ENCODE assay signal across 10 cellular contexts in the genomic region with DNA sequence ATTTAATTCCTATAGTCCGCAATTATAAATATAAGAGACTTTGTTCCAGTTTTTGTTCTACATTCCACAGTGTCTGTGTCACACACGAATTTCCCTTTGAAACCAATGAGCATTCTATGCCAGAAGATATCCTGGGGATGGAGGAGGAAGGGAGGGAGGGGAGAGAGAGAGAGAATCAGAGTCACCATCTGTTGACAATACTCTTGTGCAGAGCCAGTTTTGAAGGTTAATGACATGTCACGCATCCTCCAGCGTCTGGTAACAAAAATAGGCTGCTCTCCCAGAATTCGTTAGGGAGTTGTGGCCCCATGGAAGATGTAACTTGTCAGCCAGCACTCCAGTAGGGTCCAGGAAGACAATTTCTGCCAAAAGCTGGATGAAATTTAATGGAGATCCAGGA.
A peak's percentile ranks its signal among the peaks of the same experiment; 100 is the strongest.
DNase-seq lines count a peak whose midpoint lies in the region; ATAC-seq and TF ChIP-seq lines count a peak whose summit lies in the region.
"Had no signal": no experiment of that assay in that cellular context is flagged by ENCODE, and none has a peak within 500 bp of the region (broad histone marks: within the 10 kb centered on the region; RNA-seq: fewer than 3 reads in every experiment).

No MANE protein-coding gene starts in this region.

- peak overlapping the region; percentile 44; the same call in 1 of the 2 replicates for H3K4me2 ChIP-seq in IMR-90 (ENCODE audit: low read depth, low read length)

- intact Hi-C loops in IMR-90 (cut with micrococcal nuclease) = loop anchor here (2.0 kb wide), 3 partner anchors 18 to 198 kb away; no protein-coding TSS in a partner anchor
- intact Hi-C loops in heart right ventricle (cut with DNase I) = loop anchor here in 7 of 10 donors (5.0 to 10.0 kb wide), 2 partner anchors 307 to 310 kb away; a partner anchor contains a TSS

- peaks cover 0 to 13% of the 10 kb centered on the region in 2 experiments; a peak in 2 of 4 replicates for H3K79me1 ChIP-seq in IMR-90 (ENCODE audit: low read depth in 1 of 2, low read length in 2 of 2)

- no peaks in the 10 kb centered on the region for H3K36me3 ChIP-seq in IMR-90 (ENCODE audit: control insufficient read depth, insufficient read depth, low read length)
- no peaks in the 10 kb centered on the region for H3K36me3 ChIP-seq in heart right ventricle
- no peaks in the 10 kb centered on the region for H3K36me3 ChIP-seq in thoracic aorta

- in situ Hi-C loops in IMR-90 (cut with MboI; ENCODE audit: low sequenced_read_pairs) = no loop called here

- WGBS in IMR-90 (ENCODE audit: extremely low coverage in 2 of 2, insufficient read length in 1 of 2), 2 experiments = no CpG with 5 or more reads among the region's 5 CpGs
- 8 to 11% methylated on average over 5 of the region's 5 CpGs for WGBS in heart right ventricle, 2 donors

- peak overlapping the region; percentile 100; the same call in 1 of the 2 replicates for H2BK20ac ChIP-seq in IMR-90 (ENCODE audit: low read depth, low read length)

- peak overlapping the region; percentile 98 for H3K4ac ChIP-seq in IMR-90 (ENCODE audit: low read depth, low read length)

- 0 out of 2 replicates have a peak overlapping the region, but pooled peaks have one; percentile 5 for H2AK5ac ChIP-seq in IMR-90 (ENCODE audit: low read depth, low read length)

- H2BK15ac ChIP-seq in IMR-90 (ENCODE audit: low read depth, low read length) = peak overlapping the region; percentile 2; the same call in 1 of the 3 replicates

- BruUV-seq in IMR-90 (replicated peaks; lab: Mats Ljungman, UMichigan) = no TSS peak

- H3K9me3 Mint-ChIP-seq in activated CD8-positive, alpha-beta T cell treated with anti-CD3 and anti-CD28 coated beads, Interleukin-2, amount 10 ng/mL, durations not matched to agents 7 days and 5 days (ENCODE audit: insufficient read depth) = peaks cover 3% of the 10 kb centered on the region

- POLR2A ChIA-PET in IMR-90 (lab: Charles Lee; ENCODE audit: unreplicated experiment) = no interaction called here
- POLR2A ChIA-PET in activated CD8-positive, alpha-beta T cell treated with anti-CD3 and anti-CD28 coated beads, Interleukin-2, amount 10 ng/mL, durations not matched to agents 7 days and 5 days (lab: Charles Lee) = interaction anchor here (0.6 kb wide), 1 partner anchor 52 kb away, joined by 3 read pairs; no protein-coding TSS in a partner anchor

- H4K20me1 ChIP-seq in IMR-90 (ENCODE audit: insufficient read depth, low read length) = no peaks in the 10 kb centered on the region

- H3K18ac ChIP-seq in IMR-90 (ENCODE audit: low read depth, low read length) = peak overlapping the region; percentile 31; the same call in 1 of the 2 replicates

- H2BK5ac ChIP-seq in IMR-90 (ENCODE audit: low read depth, low read length, poor library complexity, severe bottlenecking) = peak overlapping the region; percentile 90

- H3K4me3 ChIP-seq in IMR-90 (ENCODE audit: insufficient read depth, low read depth, low read length) = no peak overlapping the region
- H3K4me3 ChIP-seq in heart right ventricle = no peak overlapping the region
- peak overlapping the region; percentile 9 for H3K4me3 ChIP-seq in thoracic aorta
- H3K4me3 ChIP-seq: body of pancreas had no signal

- TF ChIP-seq RAD21 in IMR-90 (IDR thresholded peaks at IDR 0.05; ENCODE audit: low read length) = no peak

- peak overlapping the region; percentile 96; the same call in 1 of the 2 replicates for H4K91ac ChIP-seq in IMR-90 (ENCODE audit: insufficient read depth, low read depth, low read length)

- TF ChIP-seq POLR2A in IMR-90 (IDR thresholded peaks at IDR 0.05; ENCODE audit: low read depth, low read length) = no peak

- 0 out of 2 replicates have a peak overlapping the region, but pooled peaks have one; percentile 21 for H4K5ac ChIP-seq in IMR-90 (ENCODE audit: low read depth, low read length)

- TF ChIP-seq CTCF in IMR-90 (conservative IDR thresholded peaks at IDR 0.05; ENCODE audit: low read depth, low read length) (no peak), heart right ventricle (IDR thresholded peaks at IDR 0.05) (no peak), thoracic aorta (IDR thresholded peaks at IDR 0.05) (no peak), omental fat pad (IDR thresholded peaks at IDR 0.05) (no peak)

- peaks cover 4% of the 10 kb centered on the region for H3K27me3 Mint-ChIP-seq in activated CD8-positive, alpha-beta T cell treated with anti-CD3 and anti-CD28 coated beads, Interleukin-2, amount 10 ng/mL, durations not matched to agents 7 days and 5 days (ENCODE audit: low read depth)

- H2BK120ac ChIP-seq in IMR-90 (ENCODE audit: low read depth, low read length) = peak overlapping the region; percentile 100

- H3K4me1 ChIP-seq in IMR-90 (ENCODE audit: control insufficient read depth, insufficient read depth, low read length) = peaks cover 29% of the 10 kb centered on the region
- peaks cover 13 to 61% (median 47%) of the 10 kb centered on the region in 9 donors for H3K4me1 ChIP-seq in heart right ventricle
- peaks cover 17 to 42% of the 10 kb centered on the region in 2 donors for H3K4me1 ChIP-seq in thoracic aorta (ENCODE audit: control insufficient read depth in 1 of 2, low read depth in 2 of 2)

- H3K27ac ChIP-seq in IMR-90 (ENCODE audit: insufficient read depth, low read length) (peak overlapping the region; percentile 93), heart right ventricle (peak overlapping the region in 8 of 10 donors; percentile 38 to 89 (median 68)), thoracic aorta (no peak overlapping the region)
- H3K27ac ChIP-seq: body of pancreas, HL-60 had no signal

- H3K36me3 Mint-ChIP-seq in activated CD8-positive, alpha-beta T cell treated with anti-CD3 and anti-CD28 coated beads, Interleukin-2, amount 10 ng/mL, durations not matched to agents 7 days and 5 days (ENCODE audit: low read depth) = peaks cover 7% of the 10 kb centered on the region

- peak overlapping the region; percentile 45 to 96; a peak in 2 of 4 replicates for H4K8ac ChIP-seq in IMR-90 (ENCODE audit: low read depth in 2 of 2, low read length in 2 of 2)

- no peak overlapping the region for H3K4me3 Mint-ChIP-seq in activated CD8-positive, alpha-beta T cell treated with anti-CD3 and anti-CD28 coated beads, Interleukin-2, amount 10 ng/mL, durations not matched to agents 7 days and 5 days

- H3K9ac ChIP-seq in IMR-90 (ENCODE audit: low read depth, low read length) = peak overlapping the region; percentile 6; the same call in 1 of the 2 replicates

- dilution Hi-C loops in IMR-90 (cut with HindIII; ENCODE audit: low sequenced_read_pairs, unreplicated experiment) = no loop called here

- DNase-seq in IMR-90 (peak; percentile 92), SK-N-DZ (ENCODE audit: low spot score) (peak; percentile 51), heart right ventricle (peak in 1 of 2 donors; percentile 75), thoracic aorta (ENCODE audit: low spot score) (no peak), OCI-M1 (lab: John Stamatoyannopoulos, UW) (no peak), omental fat pad (ENCODE audit: low spot score) (no peak)
- no peak for DNase-seq in activated CD8-positive, alpha-beta T cell treated with anti-CD3 and anti-CD28 coated beads, Interleukin-2, amount 10 ng/mL, durations not matched to agents 7 days and 5 days

- H2AK9ac ChIP-seq in IMR-90 (replicated peaks; ENCODE audit: low read depth, low read length, poor library complexity) = no peak overlapping the region

- H3K9me1 ChIP-seq in IMR-90 (ENCODE audit: insufficient read depth, low read length) = peaks cover 17% of the 10 kb centered on the region

- H3K14ac ChIP-seq in IMR-90 (replicated peaks; ENCODE audit: low read depth, low read length) = 0 out of 2 replicates have a peak overlapping the region, but pooled peaks have one; percentile 0

- CTCF ChIA-PET in IMR-90 (lab: Yijun Ruan, JAX) = interaction anchor here (0.8 to 1.4 kb wide), 4 partner anchors 9 to 100 kb away, joined by 3 to 4 read pairs (median 3); no protein-coding TSS in a partner anchor
- CTCF ChIA-PET in activated CD8-positive, alpha-beta T cell treated with anti-CD3 and anti-CD28 coated beads, Interleukin-2, amount 10 ng/mL, durations not matched to agents 7 days and 5 days (lab: Charles Lee) = interaction anchor here (1.1 to 1.4 kb wide), 2 partner anchors 303 to 313 kb away, joined by 3 read pairs; no protein-coding TSS in a partner anchor

- H3K56ac ChIP-seq in IMR-90 (ENCODE audit: extremely low read depth, insufficient read depth, low read length) = peak overlapping the region; percentile 98

- H3K27ac Mint-ChIP-seq in activated CD8-positive, alpha-beta T cell treated with anti-CD3 and anti-CD28 coated beads, Interleukin-2, amount 10 ng/mL, durations not matched to agents 7 days and 5 days = no peak overlapping the region

- ATAC-seq in IMR-90 (ENCODE audit: low read depth) (peak; percentile 80), heart right ventricle (peak; percentile 73 to 88 (median 86)), thoracic aorta (ENCODE audit: insufficient number of reproducible peaks, low FRiP score, low read depth) (no peak), GM21576 (IDR thresholded peaks at IDR 0.05; ENCODE audit: unreplicated experiment) (no peak), omental fat pad (ENCODE audit: low FRiP score) (no peak)
- ATAC-seq in activated CD8-positive, alpha-beta T cell treated with anti-CD3 and anti-CD28 coated beads, Interleukin-2, amount 10 ng/mL, durations not matched to agents 7 days and 5 days = no peak
- ATAC-seq: body of pancreas had no signal

- peaks cover 26% of the 10 kb centered on the region for H3K4me1 Mint-ChIP-seq in activated CD8-positive, alpha-beta T cell treated with anti-CD3 and anti-CD28 coated beads, Interleukin-2, amount 10 ng/mL, durations not matched to agents 7 days and 5 days (ENCODE audit: low read depth)

- H2AFZ ChIP-seq in IMR-90 (replicated peaks; ENCODE audit: low read length, poor library complexity) = no peak overlapping the region

- H3K9me3 ChIP-seq in IMR-90 (ENCODE audit: control insufficient read depth, insufficient read depth, low read length) = no peaks in the 10 kb centered on the region
- H3K9me3 ChIP-seq in heart right ventricle = no peaks in the 10 kb centered on the region
- no peaks in the 10 kb centered on the region for H3K9me3 ChIP-seq in thoracic aorta
- H3K9me3 ChIP-seq: body of pancreas had no signal

- H3K27me3 ChIP-seq in IMR-90 (ENCODE audit: control insufficient read depth, insufficient read depth, low read length) (no peaks in the 10 kb centered on the region), heart right ventricle (no peaks in the 10 kb centered on the region), thoracic aorta (replicated peaks; ENCODE audit: insufficient read depth) (no peaks in the 10 kb centered on the region)
- H3K27me3 ChIP-seq: body of pancreas had no signal

- no peak overlapping the region; the same call in 1 of the 2 replicates for H3K23ac ChIP-seq in IMR-90 (ENCODE audit: low read depth, low read length)

TF ChIP-seq in IMR-90, 13 proteins besides CTCF, POLR2A, EP300 and RAD21 (continues in another document):
- TF ChIP-seq MAZ (IDR thresholded peaks at IDR 0.05; ENCODE audit: borderline replicate concordance, low read depth, low read length) (peak; percentile 69), FOS (IDR thresholded peaks at IDR 0.05; ENCODE audit: low read depth, low read length) (peak; percentile 16), BHLHE40 (IDR thresholded peaks at IDR 0.05; ENCODE audit: low read depth, low read length) (no peak), SMC3 (IDR thresholded peaks at IDR 0.05; ENCODE audit: low read depth, low read length) (peak; percentile 4; the same call in 1 of the 2 replicates), RFX5 (IDR thresholded peaks at IDR 0.05; ENCODE audit: low read depth, low read length) (no peak)

Comparison
In these comparisons a context has a peak if more than half of its experiments do, and no peak if none do; other contexts are left out.
1. ATAC-seq: peak in IMR-90 (single experiment) and heart right ventricle (8 of 8); none in thoracic aorta (single experiment), GM21576 (single experiment), activated CD8-positive, alpha-beta T cell treated with anti-CD3 and anti-CD28 coated beads, Interleukin-2, amount 10 ng/mL, durations not matched to agents 7 days and 5 days (single experiment) and omental fat pad (single experiment).
2. DNase-seq: peak in IMR-90 (single experiment) and SK-N-DZ (single experiment); none in thoracic aorta (single experiment), OCI-M1 (single experiment), activated CD8-positive, alpha-beta T cell treated with anti-CD3 and anti-CD28 coated beads, Interleukin-2, amount 10 ng/mL, durations not matched to agents 7 days and 5 days (single experiment) and omental fat pad (single experiment).
3. H3K27ac ChIP-seq: peak in IMR-90 (single experiment) and heart right ventricle (8 of 10); none in thoracic aorta (0 of 2).